Comparison of ENCODE assay signal across 9 cellular contexts in the genomic region with DNA sequence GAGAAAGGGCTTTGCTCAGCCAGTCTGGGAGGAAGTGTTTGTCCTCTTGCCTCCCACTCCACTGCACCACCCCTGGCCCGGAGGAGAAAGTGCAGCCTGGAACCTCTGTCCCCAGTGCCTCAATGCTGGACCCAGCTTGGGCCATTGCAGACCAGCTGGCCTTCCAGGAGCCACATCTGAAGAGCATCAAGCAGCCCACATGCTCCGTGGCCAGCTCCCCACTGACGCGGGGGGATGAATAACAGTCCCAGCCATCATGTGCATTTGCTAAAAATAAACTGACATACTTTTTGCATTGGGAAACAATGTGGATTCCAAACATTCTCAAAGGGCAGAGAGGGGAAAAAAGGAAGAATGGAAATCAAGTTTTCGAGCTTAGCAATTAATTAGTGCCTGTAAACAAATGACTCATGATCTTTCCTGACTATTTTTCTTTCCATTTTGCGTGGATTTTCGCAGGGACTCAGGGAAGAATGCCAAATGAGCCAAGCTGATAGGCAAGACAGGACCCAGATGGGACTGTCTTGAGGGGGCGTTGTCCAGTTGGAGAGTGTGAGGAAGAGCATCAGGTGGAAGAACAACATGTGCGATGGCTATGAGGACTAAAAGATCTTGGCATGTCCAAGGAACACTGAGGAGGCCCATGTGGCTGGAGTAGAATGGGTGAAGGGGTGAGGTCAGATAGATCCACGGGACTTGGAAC. TPM values are rescaled to one million over a fixed set of nuclear protein-coding genes. Genes with fewer than 3 reads are reported as not detected.
DNase-seq lines count a peak whose midpoint lies in the region; FAIRE-seq and TF ChIP-seq lines count a peak whose summit lies in the region.
"Had no signal": no experiment of that assay in that cellular context is flagged by ENCODE, and none has a peak within 500 bp of the region (broad histone marks: within the 10 kb centered on the region; RNA-seq: fewer than 3 reads in every experiment).

No MANE protein-coding gene starts in this region.

- H2AFZ ChIP-seq in Loucy (ENCODE audit: low read length), result no peak overlapping the region
- H2AFZ ChIP-seq in mesenchymal stem cell (ENCODE audit: low read depth, low read length), result no peak overlapping the region

- peak overlapping the region; percentile 43 for H2AK5ac ChIP-seq in mesenchymal stem cell (ENCODE audit: low read length, severe bottlenecking)

- no peaks in the 10 kb centered on the region for H4K20me1 ChIP-seq in Loucy (ENCODE audit: insufficient read depth, low read length, poor library complexity, severe bottlenecking)

- H3K9me3 ChIP-seq in Loucy (ENCODE audit: insufficient read depth, low read depth, low read length) (no peaks in the 10 kb centered on the region), mesenchymal stem cell (ENCODE audit: control insufficient read depth, low read length) (peaks cover 7% of the 10 kb centered on the region)

- TF ChIP-seq CTCF in Loucy (conservative IDR thresholded peaks at IDR 0.05; ENCODE audit: low read length) (peak; percentile 37), D721Med (IDR thresholded peaks at IDR 0.05; ENCODE audit: insufficient read depth, missing control alignments) (no peak)

- no peak overlapping the region for H3K4me2 ChIP-seq in Loucy (ENCODE audit: low read depth, low read length, poor library complexity, severe bottlenecking)
- H3K4me2 ChIP-seq in mesenchymal stem cell (ENCODE audit: low read length, poor library complexity, severe bottlenecking), result no peak overlapping the region

- 24% methylated on average over 10 of the region's 10 CpGs for WGBS in mesenchymal stem cell

- H3K14ac ChIP-seq in mesenchymal stem cell (ENCODE audit: low read length in 2 of 2), result no peak overlapping the region

- H3K4me3 ChIP-seq in Loucy (ENCODE audit: low read length, poor library complexity, severe bottlenecking) (no peak overlapping the region), mesenchymal stem cell (ENCODE audit: insufficient read depth in 1 of 2, low read depth in 1 of 2, low read length in 2 of 2) (no peak overlapping the region)

- H3K23ac ChIP-seq in mesenchymal stem cell (ENCODE audit: low read length in 2 of 2), result no peak overlapping the region

- FAIRE-seq in urothelium cell line (lab: Jason Lieb, UNC), result peak; percentile 55
- no peak for FAIRE-seq in D721Med (lab: Jason Lieb, UNC)
- FAIRE-seq: islet of Langerhans had no signal

- peak overlapping the region; percentile 12 for H3K27ac ChIP-seq in mesenchymal stem cell (ENCODE audit: low read length, poor library complexity, severe bottlenecking)

- DNase-seq in dermis microvascular lymphatic vessel endothelial cell (ENCODE audit: low read depth in 2 of 2) (peak; percentile 29 to 73), mesenchymal stem cell (peak; percentile 99), urothelium cell line (ENCODE audit: low spot score) (peak; percentile 60), D721Med (ENCODE audit: insufficient read length, low spot score) (no peak), NCI-H1417 (lab: John Stamatoyannopoulos, UW) (no peak)
- DNase-seq in stimulated activated naive CD4-positive, alpha-beta T cell (lab: John Stamatoyannopoulos, UW), result no peak
- DNase-seq: activated CD4-positive, alpha-beta T cell treated with anti-CD3 and anti-CD28 coated beads for 1 hour had no signal

- H3K9ac ChIP-seq in Loucy (ENCODE audit: low read depth, low read length, poor library complexity, severe bottlenecking) (no peak overlapping the region), mesenchymal stem cell (ENCODE audit: low read length) (peak overlapping the region; percentile 61)

- no peaks in the 10 kb centered on the region for H3K79me2 ChIP-seq in Loucy (ENCODE audit: insufficient read depth, low read length)

- peak overlapping the region in 1 of 2 experiments; percentile 24 for H3K4ac ChIP-seq in mesenchymal stem cell (ENCODE audit: low read depth in 1 of 2, low read length in 2 of 2)

- H3K4me1 ChIP-seq in Loucy (ENCODE audit: insufficient read depth, low read length, poor library complexity, severe bottlenecking) (no peaks in the 10 kb centered on the region), mesenchymal stem cell (ENCODE audit: control insufficient read depth, insufficient read depth, low read depth, low read length) (peaks cover 31% of the 10 kb centered on the region)

- H3K79me1 ChIP-seq in mesenchymal stem cell (replicated peaks; ENCODE audit: low read length, poor library complexity, severe bottlenecking), result no peaks in the 10 kb centered on the region

- peak overlapping the region; percentile 81 to 89 for H3K18ac ChIP-seq in mesenchymal stem cell (ENCODE audit: low read depth in 1 of 2, low read length in 2 of 2)

- peak overlapping the region; percentile 72 for H4K91ac ChIP-seq in mesenchymal stem cell (ENCODE audit: low read length)

- H3K9me2 ChIP-seq in Loucy (replicated peaks; ENCODE audit: low read depth, low read length), result no peaks in the 10 kb centered on the region

- H3F3A ChIP-seq in Loucy (ENCODE audit: low read depth), result no peaks in the 10 kb centered on the region

- H2BK15ac ChIP-seq in mesenchymal stem cell (ENCODE audit: low read depth, poor library complexity, severe bottlenecking), result no peak overlapping the region

- H2BK5ac ChIP-seq in mesenchymal stem cell (ENCODE audit: low read depth, low read length, poor library complexity, severe bottlenecking), result no peak overlapping the region

- peak overlapping the region; percentile 80 to 97 for H2BK12ac ChIP-seq in mesenchymal stem cell (ENCODE audit: low read length in 2 of 2)

- peak overlapping the region; percentile 80 for H2BK120ac ChIP-seq in mesenchymal stem cell (ENCODE audit: low read depth, low read length)

- H3K27me3 ChIP-seq in Loucy (ENCODE audit: insufficient read depth, low read length, poor library complexity, severe bottlenecking) (no peaks in the 10 kb centered on the region), mesenchymal stem cell (ENCODE audit: control insufficient read depth in 1 of 2, insufficient read depth in 1 of 2, low read length in 2 of 2) (no peaks in the 10 kb centered on the region)

- H4K8ac ChIP-seq in mesenchymal stem cell (ENCODE audit: low read length), result peak overlapping the region; percentile 79

- H3K36me3 ChIP-seq in Loucy (ENCODE audit: insufficient read depth, low read length), result no peaks in the 10 kb centered on the region
- no peaks in the 10 kb centered on the region for H3K36me3 ChIP-seq in mesenchymal stem cell (ENCODE audit: control insufficient read depth in 1 of 2, insufficient read depth in 2 of 2, low read depth in 1 of 2, low read length in 2 of 2)

RNA-seq across cellular contexts. Expression of gene CEBPB, which starts 34.1 kb away (rescaled TPM):
- 12.6 and 23.5 TPM in 2 replicates for total RNA-seq in dermis microvascular lymphatic vessel endothelial cell
- polyA plus RNA-seq in mesenchymal stem cell (2013, experiment 1 of 2), result 130 TPM
- polyA plus RNA-seq in mesenchymal stem cell (2013, experiment 2 of 2), result 131 TPM

Comparison
In these comparisons a context has a peak if more than half of its experiments do, and no peak if none do; other contexts are left out.
1. DNase-seq: peak in dermis microvascular lymphatic vessel endothelial cell (2 of 2), mesenchymal stem cell (single experiment) and urothelium cell line (single experiment); none in stimulated activated naive CD4-positive, alpha-beta T cell (0 of 6), D721Med (single experiment) and NCI-H1417 (0 of 3).